10 cellular contexts compared by ENCODE assay signal in genomic region chr10:43057231-43057711, GRCh38.
"Had no signal": no experiment of that assay in that cellular context is flagged by ENCODE, and none has a peak within 500 bp of the region (broad histone marks: within the 10 kb centered on the region; RNA-seq: fewer than 3 reads in every experiment).

No MANE protein-coding gene starts in this region.

- DNase-seq: activated CD4-positive, alpha-beta T cell treated with anti-CD3 and anti-CD28 coated beads for 1 hour; activated CD8-positive, alpha-beta T cell treated with anti-CD3 and anti-CD28 coated beads for 36 hours; mesenchymal stem cell; SHP77 treated with DMSO at 0.1 percent for 48 hours; stimulated activated CD4-positive, alpha-beta T cell treated with anti-CD3 and anti-CD28 coated beads, Interleukin-1b, Interleukin-23, amount 100 ng/mL, for 48 hours; stimulated activated naive B cell treated with anti-CD40 and anti-IgM and Interleukin-4, amounts not matched to agents 10 μg/mL and 1 μg/mL and 100 μg/mL, for 72 hours had no signal

- H3K27me3 ChIP-seq: tibial nerve had no signal

- H3K9me3 ChIP-seq: breast epithelium, esophagus muscularis mucosa, tibial nerve had no signal

- H3K4me1 ChIP-seq: breast epithelium, esophagus muscularis mucosa, tibial nerve had no signal

- H3K4me3 ChIP-seq: breast epithelium, esophagus muscularis mucosa, tibial nerve had no signal

- H2AFZ ChIP-seq: parathyroid adenoma had no signal

- H3K9ac ChIP-seq: parathyroid adenoma had no signal

- H3K36me3 ChIP-seq: breast epithelium, esophagus muscularis mucosa, tibial nerve had no signal

- H3K27ac ChIP-seq: breast epithelium, esophagus muscularis mucosa, parathyroid adenoma, tibial nerve had no signal
